7 cellular contexts compared by ENCODE assay signal in genomic region chr2:190578158-190579057, GRCh38. TPM values are rescaled to one million over a fixed set of nuclear protein-coding genes. Genes with fewer than 3 reads are reported as not detected.
DNase-seq lines count a peak whose midpoint lies in the region; ATAC-seq and TF ChIP-seq lines count a peak whose summit lies in the region.

No MANE protein-coding gene starts in this region.

- no peak for ATAC-seq in HG03039 (IDR thresholded peaks at IDR 0.05; ENCODE audit: unreplicated experiment)

- DNase-seq in GM23248 (peak; percentile 31), NCI-H460 (ENCODE audit: extremely low read depth, low read depth) (peak; percentile 96), endothelial cell (ENCODE audit: low spot score) (no peak), occipital lobe (lab: John Stamatoyannopoulos, UW) (peak; percentile 24), NCI-H446 (lab: John Stamatoyannopoulos, UW) (no peak), NCI-H1694 (lab: John Stamatoyannopoulos, UW) (no peak)

- no peak overlapping the region for H3K27ac ChIP-seq in GM23248

- H3K36me3 Mint-ChIP-seq in endothelial cell (ENCODE audit: low read depth, unreplicated experiment), result no peaks in the 10 kb centered on the region

- in situ Hi-C loops in GM23248 (cut with MboI), result no loop called here

- no peaks in the 10 kb centered on the region for H3K9me3 ChIP-seq in GM23248 (ENCODE audit: low read depth)

- no peaks in the 10 kb centered on the region for H4K20me1 ChIP-seq in GM23248 (ENCODE audit: insufficient read depth)

- no peaks in the 10 kb centered on the region for H3K36me3 ChIP-seq in GM23248 (ENCODE audit: low read depth)

- H3K4me1 ChIP-seq in GM23248 (ENCODE audit: insufficient read depth), result peaks cover 6% of the 10 kb centered on the region; the same call in 1 of the 2 replicates

- H3K27ac Mint-ChIP-seq in endothelial cell (ENCODE audit: unreplicated experiment), result peak overlapping the region; percentile 50

- H3K27me3 Mint-ChIP-seq in endothelial cell (ENCODE audit: unreplicated experiment), result peaks cover 4% of the 10 kb centered on the region

- H3K79me2 ChIP-seq in GM23248 (ENCODE audit: insufficient read depth), result no peaks in the 10 kb centered on the region

- TF ChIP-seq CTCF in endothelial cell (IDR thresholded peaks at IDR 0.05; ENCODE audit: unreplicated experiment), result no peak

- no peak overlapping the region for H3K4me3 Mint-ChIP-seq in endothelial cell (ENCODE audit: unreplicated experiment)

- H3K9me3 Mint-ChIP-seq in endothelial cell (ENCODE audit: unreplicated experiment), result no peaks in the 10 kb centered on the region

- no peak overlapping the region for H3K4me2 ChIP-seq in GM23248 (ENCODE audit: unreplicated experiment)

- H3F3A ChIP-seq in GM23248 (ENCODE audit: insufficient read depth), result no peaks in the 10 kb centered on the region

- no peaks in the 10 kb centered on the region for H3K27me3 ChIP-seq in GM23248 (replicated peaks; ENCODE audit: insufficient read depth)

- no peak overlapping the region for H2AFZ ChIP-seq in GM23248

- H3K9me2 ChIP-seq in GM23248 (ENCODE audit: insufficient read depth), result no peaks in the 10 kb centered on the region

- H3K9ac ChIP-seq in GM23248, result no peak overlapping the region

- no peak overlapping the region for H3K4me3 ChIP-seq in GM23248

- 39 to 43% methylated on average over 6 of the region's 6 CpGs for WGBS in GM23248 (ENCODE audit: low coverage in 1 of 2, low lambda C conversion rate in 2 of 2, missing lambda C conversion rate in 2 of 2), 2 experiments

- H3K4me1 Mint-ChIP-seq in endothelial cell (ENCODE audit: unreplicated experiment), result peaks cover 13% of the 10 kb centered on the region

RNA-seq across cellular contexts. Expression of gene NEMP2, which starts 43.9 kb away (rescaled TPM):
- 1.0 and 2.7 TPM in 2 replicates for total RNA-seq in GM23248 (2014; rRNA removed; shearing (Covaris generic))
- 3.8 and 4.8 TPM in 2 replicates for polyA plus RNA-seq in GM23248 (2016; fragmentation: Nextera tagmentation; extraction: Ambion mirVana)
- 12.9 and 13.0 TPM in 2 replicates for total RNA-seq in NCI-H460 (2014; rRNA removed; shearing (Covaris generic))
- polyA plus RNA-seq in NCI-H460 (2014; cell fraction: nucleus; rRNA removed), result 6.4 and 12.8 TPM in 2 replicates
- total RNA-seq in endothelial cell (ENCODE audit: unreplicated experiment) (8.3 TPM), occipital lobe (3.4 TPM)

Comparison
In these comparisons a context has a peak if more than half of its experiments do, and no peak if none do; other contexts are left out.
1. DNase-seq: peak in GM23248 (single experiment), NCI-H460 (single experiment) and occipital lobe (single experiment); none in endothelial cell (single experiment), NCI-H446 (0 of 2) and NCI-H1694 (single experiment).